15 cellular contexts compared by ENCODE assay signal in the genomic region with DNA sequence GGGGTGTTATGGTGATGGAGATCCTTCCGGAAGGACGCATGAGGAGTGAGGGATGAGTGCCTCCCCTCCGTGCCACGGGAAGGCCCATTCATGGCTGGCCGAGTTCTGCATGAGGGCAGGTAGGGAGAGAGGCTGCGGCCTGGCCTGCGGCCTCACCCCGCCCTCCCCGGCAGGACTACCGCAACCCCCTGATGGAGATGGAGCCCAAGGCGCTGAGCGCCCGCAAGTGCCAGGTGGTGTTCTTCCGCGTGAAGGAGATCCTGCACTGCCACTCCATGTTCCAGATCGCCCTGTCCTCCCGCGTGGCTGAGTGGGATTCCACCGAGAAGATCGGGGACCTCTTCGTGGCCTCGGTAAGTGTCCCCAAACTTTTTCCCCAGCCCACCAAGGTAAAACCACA.
DNase-seq lines count a peak whose midpoint lies in the region; ATAC-seq, FAIRE-seq and TF ChIP-seq lines count a peak whose summit lies in the region.
"Had no signal": no experiment of that assay in that cellular context is flagged by ENCODE, and none has a peak within 500 bp of the region (broad histone marks: within the 10 kb centered on the region; RNA-seq: fewer than 3 reads in every experiment).

No MANE protein-coding gene starts in this region.

- H3K36me3 Mint-ChIP-seq in chondrocyte (ENCODE audit: low read depth), result peaks cover 24% of the 10 kb centered on the region
- H3K36me3 Mint-ChIP-seq in neural crest cell (ENCODE audit: low read depth), result peaks cover 2% of the 10 kb centered on the region
- H3K36me3 Mint-ChIP-seq: CD4-positive, CD25-positive, alpha-beta regulatory T cell had no signal

- TF ChIP-seq CTCF in left ventricle myocardium inferior (IDR thresholded peaks at IDR 0.05; ENCODE audit: borderline replicate concordance) (no peak), chondrocyte (IDR thresholded peaks at IDR 0.05) (no peak), neural crest cell (conservative IDR thresholded peaks at IDR 0.05) (no peak), kidney (IDR thresholded peaks at IDR 0.05; ENCODE audit: borderline replicate concordance, extremely low read depth, insufficient read depth) (no peak)

- DNase-seq in left ventricle myocardium inferior, result no peak
- no peak for DNase-seq in left cardiac atrium
- DNase-seq in chondrocyte (ENCODE audit: low spot score), result peak; percentile 80
- DNase-seq in neural crest cell (ENCODE audit: low read depth, low spot score), result no peak
- DNase-seq in GM19240 (ENCODE audit: insufficient read length, low spot score), result no peak
- no peak for DNase-seq in iPS-NIHi11 (ENCODE audit: low spot score)
- no peak for DNase-seq in kidney
- DNase-seq: CD4-positive, CD25-positive, alpha-beta regulatory T cell; DMS53; HCEC 1CT; HFFc6 had no signal

- H3K4me1 ChIP-seq in left ventricle myocardium inferior (peaks cover 58% of the 10 kb centered on the region), skeletal muscle tissue (ENCODE audit: control insufficient read depth in 3 of 3, insufficient read depth in 3 of 3, low read length in 3 of 3) (peaks cover 47 to 75% (median 51%) of the 10 kb centered on the region in 3 donors), kidney (ENCODE audit: control insufficient read depth in 1 of 2, insufficient read depth in 1 of 2, low read depth in 1 of 2, low read length in 2 of 2) (no peaks in the 10 kb centered on the region)

- peak overlapping the region; percentile 82 for H3K27ac ChIP-seq in left ventricle myocardium inferior (replicated peaks)
- peak overlapping the region; percentile 84 for H3K27ac ChIP-seq in skeletal muscle tissue (ENCODE audit: low read depth, low read length)
- no peak overlapping the region for H3K27ac ChIP-seq in kidney (ENCODE audit: low read depth in 2 of 2, low read length in 2 of 2)
- H3K27ac ChIP-seq: 22Rv1 had no signal

- no peaks in the 10 kb centered on the region for H3K9me3 Mint-ChIP-seq in chondrocyte (ENCODE audit: low read depth)
- H3K9me3 Mint-ChIP-seq in neural crest cell, result no peaks in the 10 kb centered on the region
- H3K9me3 Mint-ChIP-seq: HFFc6 had no signal

- no peak overlapping the region for H3K27ac Mint-ChIP-seq in chondrocyte (ENCODE audit: unreplicated experiment)
- H3K27ac Mint-ChIP-seq in neural crest cell (ENCODE audit: unreplicated experiment), result peak overlapping the region; percentile 71
- H3K27ac Mint-ChIP-seq: CD4-positive, CD25-positive, alpha-beta regulatory T cell; HFFc6 had no signal

- peak overlapping the region in 1 of 3 donors; percentile 6 for H3K9ac ChIP-seq in skeletal muscle tissue (ENCODE audit: low read depth in 1 of 3, low read length in 3 of 3)
- H3K9ac ChIP-seq in kidney (ENCODE audit: low read length in 2 of 2), result no peak overlapping the region

- no peak for FAIRE-seq in kidney (lab: Jason Lieb, UNC)
- FAIRE-seq: H1, HTR-8/SVneo had no signal

- H3K36me3 ChIP-seq in left ventricle myocardium inferior, result peaks cover 53% of the 10 kb centered on the region
- H3K36me3 ChIP-seq in skeletal muscle tissue (ENCODE audit: control insufficient read depth in 3 of 3, insufficient read depth in 3 of 3, low read length in 3 of 3), result peaks cover 60 to 70% (median 63%) of the 10 kb centered on the region in 3 donors
- peaks cover 52 to 82% of the 10 kb centered on the region in 2 donors for H3K36me3 ChIP-seq in kidney (ENCODE audit: control insufficient read depth in 1 of 2, insufficient read depth in 2 of 2, low read length in 2 of 2)

- no peaks in the 10 kb centered on the region for H3K27me3 ChIP-seq in left ventricle myocardium inferior (ENCODE audit: low read depth)
- no peaks in the 10 kb centered on the region for H3K27me3 ChIP-seq in skeletal muscle tissue (ENCODE audit: control insufficient read depth in 3 of 3, insufficient read depth in 3 of 3, low read length in 3 of 3)

- H3K4me3 ChIP-seq in left ventricle myocardium inferior, result no peak overlapping the region
- no peak overlapping the region for H3K4me3 ChIP-seq in skeletal muscle tissue (ENCODE audit: low read length in 3 of 3)
- no peak overlapping the region for H3K4me3 ChIP-seq in kidney (ENCODE audit: low read length in 2 of 2)

- ATAC-seq in left cardiac atrium, result no peak

- H3K9me3 ChIP-seq in left ventricle myocardium inferior (replicated peaks), result no peaks in the 10 kb centered on the region
- no peaks in the 10 kb centered on the region for H3K9me3 ChIP-seq in skeletal muscle tissue (ENCODE audit: control insufficient read depth in 3 of 3, low read length in 3 of 3)
- no peaks in the 10 kb centered on the region for H3K9me3 ChIP-seq in kidney (ENCODE audit: control insufficient read depth in 1 of 2, low read length in 2 of 2)

- intact Hi-C loops in left ventricle myocardium inferior (cut with micrococcal nuclease) (no loop called here), left cardiac atrium (cut with DNase I) (no loop called here), kidney (cut with DNase I) (no loop called here)

- H3K4me3 Mint-ChIP-seq in chondrocyte (ENCODE audit: unreplicated experiment) (no peak overlapping the region), neural crest cell (no peak overlapping the region)
- H3K4me3 Mint-ChIP-seq: CD4-positive, CD25-positive, alpha-beta regulatory T cell; HFFc6 had no signal

- H3K27me3 Mint-ChIP-seq in chondrocyte (ENCODE audit: low read depth) (no peaks in the 10 kb centered on the region), neural crest cell (ENCODE audit: low read depth) (no peaks in the 10 kb centered on the region)
- H3K27me3 Mint-ChIP-seq: CD4-positive, CD25-positive, alpha-beta regulatory T cell had no signal

- H3K4me1 Mint-ChIP-seq in chondrocyte (ENCODE audit: low read depth) (peaks cover 60% of the 10 kb centered on the region), neural crest cell (no peaks in the 10 kb centered on the region)
- H3K4me1 Mint-ChIP-seq: CD4-positive, CD25-positive, alpha-beta regulatory T cell had no signal

Comparison
In these comparisons a context has a peak if more than half of its experiments do, and no peak if none do; other contexts are left out.
1. H3K27ac ChIP-seq: peak in left ventricle myocardium inferior (single experiment) and skeletal muscle tissue (single experiment); none in kidney (0 of 2).